In genomic region chr10:124640538-124641231, GRCh38 we compare ENCODE assay signal across 9 cellular contexts.
DNase-seq lines count a peak whose midpoint lies in the region; ATAC-seq and TF ChIP-seq lines count a peak whose summit lies in the region.
"Had no signal": no experiment of that assay in that cellular context is flagged by ENCODE, and none has a peak within 500 bp of the region (broad histone marks: within the 10 kb centered on the region; RNA-seq: fewer than 3 reads in every experiment).

No MANE protein-coding gene starts in this region.

- DNase-seq in activated CD4-positive, alpha-beta T cell treated with anti-CD3 and anti-CD28 coated beads, Interleukin-2, amount 10 ng/mL, durations not matched to agents 24 days and 14 days = no peak
- no peak for DNase-seq in activated CD4-positive, alpha-beta T cell treated with anti-CD3 and anti-CD28 coated beads, Interleukin-2, amount 50 U/mL, for 1 hour
- no peak for DNase-seq in colonic mucosa
- DNase-seq in ovary = peak in 3 of 5 donors; percentile 68 to 78 (median 68)
- DNase-seq in foreskin fibroblast = no peak
- DNase-seq in NCI-H345 (lab: John Stamatoyannopoulos, UW) = no peak

- no peaks in the 10 kb centered on the region for H3K36me3 ChIP-seq in colonic mucosa
- no peaks in the 10 kb centered on the region for H3K36me3 ChIP-seq in ovary

- no peak for TF ChIP-seq EP300 in ovary (IDR thresholded peaks at IDR 0.05)

- H3K27ac ChIP-seq in colonic mucosa (peak overlapping the region; percentile 55), ovary (peak overlapping the region in 1 of 2 donors; percentile 66)
- H3K27ac ChIP-seq: PC-9 had no signal

- H3K27me3 ChIP-seq in colonic mucosa = no peaks in the 10 kb centered on the region
- no peaks in the 10 kb centered on the region for H3K27me3 ChIP-seq in ovary

- peak overlapping the region; percentile 85 for H3K27ac Mint-ChIP-seq in activated CD4-positive, alpha-beta T cell treated with anti-CD3 and anti-CD28 coated beads, Interleukin-2, amount 10 ng/mL, durations not matched to agents 24 days and 14 days
- H3K27ac Mint-ChIP-seq in IgD-negative memory B cell = peak overlapping the region; percentile 94 to 99 (median 98)

- H3K9me3 Mint-ChIP-seq in activated CD4-positive, alpha-beta T cell treated with anti-CD3 and anti-CD28 coated beads, Interleukin-2, amount 10 ng/mL, durations not matched to agents 24 days and 14 days = no peaks in the 10 kb centered on the region
- H3K9me3 Mint-ChIP-seq in IgD-negative memory B cell = no peaks in the 10 kb centered on the region

- intact Hi-C loops in activated CD4-positive, alpha-beta T cell treated with anti-CD3 and anti-CD28 coated beads, Interleukin-2, amount 10 ng/mL, durations not matched to agents 24 days and 14 days (cut with micrococcal nuclease) = no loop called here
- intact Hi-C loops in colonic mucosa (cut with DNase I) = no loop called here
- intact Hi-C loops in ovary (cut with DNase I) = loop anchor here in 1 of 4 donors (10.0 kb wide), 1 partner anchor 84 kb away; no protein-coding TSS in a partner anchor

- TF ChIP-seq CTCF in colonic mucosa (IDR thresholded peaks at IDR 0.05) (no peak), ovary (IDR thresholded peaks at IDR 0.05) (no peak), foreskin fibroblast (IDR thresholded peaks at IDR 0.05; ENCODE audit: low read depth, low read length) (no peak)

- H3K9ac ChIP-seq in colonic mucosa (ENCODE audit: low read depth in 2 of 2, low read length in 2 of 2) = peak overlapping the region in 1 of 2 donors; percentile 24

- H3K9me3 ChIP-seq in colonic mucosa (no peaks in the 10 kb centered on the region), ovary (no peaks in the 10 kb centered on the region)

- H3K36me3 Mint-ChIP-seq in activated CD4-positive, alpha-beta T cell treated with anti-CD3 and anti-CD28 coated beads, Interleukin-2, amount 10 ng/mL, durations not matched to agents 24 days and 14 days (ENCODE audit: low read depth) = peaks cover 9% of the 10 kb centered on the region
- peaks cover 3% of the 10 kb centered on the region for H3K36me3 Mint-ChIP-seq in IgD-negative memory B cell

- no peak overlapping the region for H3K4me3 ChIP-seq in colonic mucosa
- H3K4me3 ChIP-seq in ovary = no peak overlapping the region
- no peak overlapping the region for H3K4me3 ChIP-seq in foreskin fibroblast (ENCODE audit: low read depth in 1 of 2, low read length in 2 of 2)
- H3K4me3 ChIP-seq: PC-9 had no signal

- H3K27me3 Mint-ChIP-seq in activated CD4-positive, alpha-beta T cell treated with anti-CD3 and anti-CD28 coated beads, Interleukin-2, amount 10 ng/mL, durations not matched to agents 24 days and 14 days = no peaks in the 10 kb centered on the region
- H3K27me3 Mint-ChIP-seq in IgD-negative memory B cell = peaks cover 3% of the 10 kb centered on the region

- peaks cover 35% of the 10 kb centered on the region for H3K4me1 Mint-ChIP-seq in activated CD4-positive, alpha-beta T cell treated with anti-CD3 and anti-CD28 coated beads, Interleukin-2, amount 10 ng/mL, durations not matched to agents 24 days and 14 days
- peaks cover 57 to 80% (median 61%) of the 10 kb centered on the region in 3 donors for H3K4me1 Mint-ChIP-seq in IgD-negative memory B cell

- peak overlapping the region; percentile 30 for H3K4me3 Mint-ChIP-seq in activated CD4-positive, alpha-beta T cell treated with anti-CD3 and anti-CD28 coated beads, Interleukin-2, amount 10 ng/mL, durations not matched to agents 24 days and 14 days
- peak overlapping the region; percentile 75 to 95 (median 85) for H3K4me3 Mint-ChIP-seq in IgD-negative memory B cell

- ATAC-seq in GM21526 (IDR thresholded peaks at IDR 0.05; ENCODE audit: low FRiP score, unreplicated experiment) = no peak

- no peaks in the 10 kb centered on the region for H3K4me1 ChIP-seq in colonic mucosa
- peaks cover 30% of the 10 kb centered on the region for H3K4me1 ChIP-seq in ovary (ENCODE audit: insufficient read depth)

- TF ChIP-seq POLR2A in ovary (IDR thresholded peaks at IDR 0.05) = no peak

- 35 to 39% (median 36%) methylated on average over 20 of the region's 20 CpGs for WGBS in ovary, 3 donors

Comparison
In these comparisons a context has a peak if more than half of its experiments do, and no peak if none do; other contexts are left out.
1. DNase-seq: peak in ovary (3 of 5); none in activated CD4-positive, alpha-beta T cell treated with anti-CD3 and anti-CD28 coated beads, Interleukin-2, amount 10 ng/mL, durations not matched to agents 24 days and 14 days (single experiment), activated CD4-positive, alpha-beta T cell treated with anti-CD3 and anti-CD28 coated beads, Interleukin-2, amount 50 U/mL, for 1 hour (single experiment), colonic mucosa (single experiment), foreskin fibroblast (0 of 2) and NCI-H345 (single experiment).